ENCODE assay signal across 26 cellular contexts in genomic region chr2:234821946-234822470, GRCh38.
"Had no signal": no experiment of that assay in that cellular context is flagged by ENCODE, and none has a peak within 500 bp of the region (broad histone marks: within the 10 kb centered on the region; RNA-seq: fewer than 3 reads in every experiment).

No MANE protein-coding gene starts in this region.

- DNase-seq: activated CD4-positive, alpha-beta T cell treated with anti-CD3 and anti-CD28 coated beads for 4 hours; activated CD4-positive, alpha-beta T cell treated with anti-CD3 and anti-CD28 coated beads, Interleukin-2, amount 50 U/mL, for 4 hours; activated CD4-positive, CD25-positive, alpha-beta regulatory T cell; activated effector memory CD4-positive, alpha-beta T cell treated with Interleukin-2 at 50 U/mL for 16 hours; activated naive CD4-positive, alpha-beta T cell treated with Interleukin-2 at 50 U/mL for 16 hours; aorta; cerebellar nuclear complex; effector memory CD8-positive, alpha-beta T cell; erythroblast; heart left ventricle; hypothalamus; immature natural killer cell; left lung; lower lobe of right lung; mesendoderm; retina; sigmoid colon; stimulated activated CD4-positive, alpha-beta T cell treated with anti-CD3 and anti-CD28 coated beads, Interleukin-15, amount 100 ng/mL, for 24 hours; stimulated activated CD4-positive, alpha-beta T cell treated with anti-CD3 and anti-CD28 coated beads, Interleukin-2, amount 100 ng/mL, for 24 hours; stimulated activated naive B cell treated with anti-CD40 and anti-IgM and Interleukin-4, amounts not matched to agents 10 μg/mL and 1 μg/mL and 100 μg/mL, for 72 hours; stomach; thyroid gland; upper lobe of right lung had no signal

- H3K4me3 ChIP-seq: cardiac muscle cell, coronary artery, gastroesophageal sphincter, heart left ventricle, left lung, lower lobe of right lung, sigmoid colon, stomach, thyroid gland, upper lobe of right lung had no signal
